In the genomic region with DNA sequence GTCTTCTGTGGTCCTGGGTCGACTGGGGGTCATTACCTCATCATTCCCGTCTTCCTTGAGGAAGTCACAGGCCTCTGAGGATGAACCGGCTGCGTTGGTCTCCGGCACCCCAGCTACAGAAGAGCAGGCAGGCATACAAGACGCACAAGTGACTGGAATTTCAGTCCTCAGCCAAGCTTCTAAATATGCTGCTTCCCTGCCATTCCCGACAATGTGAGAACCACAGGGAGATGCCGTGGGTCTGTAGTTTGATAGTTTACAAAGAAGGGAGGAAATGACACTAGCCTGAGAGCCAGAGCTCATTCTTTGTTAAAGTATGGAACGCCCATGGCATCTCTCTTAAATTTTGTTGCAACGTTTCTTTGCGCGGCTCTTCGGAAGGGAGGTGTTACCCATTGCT, we compare ENCODE assay signal across 1 cellular context.
TF ChIP-seq lines count a peak whose summit lies in the region.

No MANE protein-coding gene starts in this region.

TF ChIP-seq in GM23338, 12 proteins besides CTCF, POLR2A, EP300 and RAD21:
- TF ChIP-seq, protein P1, sequence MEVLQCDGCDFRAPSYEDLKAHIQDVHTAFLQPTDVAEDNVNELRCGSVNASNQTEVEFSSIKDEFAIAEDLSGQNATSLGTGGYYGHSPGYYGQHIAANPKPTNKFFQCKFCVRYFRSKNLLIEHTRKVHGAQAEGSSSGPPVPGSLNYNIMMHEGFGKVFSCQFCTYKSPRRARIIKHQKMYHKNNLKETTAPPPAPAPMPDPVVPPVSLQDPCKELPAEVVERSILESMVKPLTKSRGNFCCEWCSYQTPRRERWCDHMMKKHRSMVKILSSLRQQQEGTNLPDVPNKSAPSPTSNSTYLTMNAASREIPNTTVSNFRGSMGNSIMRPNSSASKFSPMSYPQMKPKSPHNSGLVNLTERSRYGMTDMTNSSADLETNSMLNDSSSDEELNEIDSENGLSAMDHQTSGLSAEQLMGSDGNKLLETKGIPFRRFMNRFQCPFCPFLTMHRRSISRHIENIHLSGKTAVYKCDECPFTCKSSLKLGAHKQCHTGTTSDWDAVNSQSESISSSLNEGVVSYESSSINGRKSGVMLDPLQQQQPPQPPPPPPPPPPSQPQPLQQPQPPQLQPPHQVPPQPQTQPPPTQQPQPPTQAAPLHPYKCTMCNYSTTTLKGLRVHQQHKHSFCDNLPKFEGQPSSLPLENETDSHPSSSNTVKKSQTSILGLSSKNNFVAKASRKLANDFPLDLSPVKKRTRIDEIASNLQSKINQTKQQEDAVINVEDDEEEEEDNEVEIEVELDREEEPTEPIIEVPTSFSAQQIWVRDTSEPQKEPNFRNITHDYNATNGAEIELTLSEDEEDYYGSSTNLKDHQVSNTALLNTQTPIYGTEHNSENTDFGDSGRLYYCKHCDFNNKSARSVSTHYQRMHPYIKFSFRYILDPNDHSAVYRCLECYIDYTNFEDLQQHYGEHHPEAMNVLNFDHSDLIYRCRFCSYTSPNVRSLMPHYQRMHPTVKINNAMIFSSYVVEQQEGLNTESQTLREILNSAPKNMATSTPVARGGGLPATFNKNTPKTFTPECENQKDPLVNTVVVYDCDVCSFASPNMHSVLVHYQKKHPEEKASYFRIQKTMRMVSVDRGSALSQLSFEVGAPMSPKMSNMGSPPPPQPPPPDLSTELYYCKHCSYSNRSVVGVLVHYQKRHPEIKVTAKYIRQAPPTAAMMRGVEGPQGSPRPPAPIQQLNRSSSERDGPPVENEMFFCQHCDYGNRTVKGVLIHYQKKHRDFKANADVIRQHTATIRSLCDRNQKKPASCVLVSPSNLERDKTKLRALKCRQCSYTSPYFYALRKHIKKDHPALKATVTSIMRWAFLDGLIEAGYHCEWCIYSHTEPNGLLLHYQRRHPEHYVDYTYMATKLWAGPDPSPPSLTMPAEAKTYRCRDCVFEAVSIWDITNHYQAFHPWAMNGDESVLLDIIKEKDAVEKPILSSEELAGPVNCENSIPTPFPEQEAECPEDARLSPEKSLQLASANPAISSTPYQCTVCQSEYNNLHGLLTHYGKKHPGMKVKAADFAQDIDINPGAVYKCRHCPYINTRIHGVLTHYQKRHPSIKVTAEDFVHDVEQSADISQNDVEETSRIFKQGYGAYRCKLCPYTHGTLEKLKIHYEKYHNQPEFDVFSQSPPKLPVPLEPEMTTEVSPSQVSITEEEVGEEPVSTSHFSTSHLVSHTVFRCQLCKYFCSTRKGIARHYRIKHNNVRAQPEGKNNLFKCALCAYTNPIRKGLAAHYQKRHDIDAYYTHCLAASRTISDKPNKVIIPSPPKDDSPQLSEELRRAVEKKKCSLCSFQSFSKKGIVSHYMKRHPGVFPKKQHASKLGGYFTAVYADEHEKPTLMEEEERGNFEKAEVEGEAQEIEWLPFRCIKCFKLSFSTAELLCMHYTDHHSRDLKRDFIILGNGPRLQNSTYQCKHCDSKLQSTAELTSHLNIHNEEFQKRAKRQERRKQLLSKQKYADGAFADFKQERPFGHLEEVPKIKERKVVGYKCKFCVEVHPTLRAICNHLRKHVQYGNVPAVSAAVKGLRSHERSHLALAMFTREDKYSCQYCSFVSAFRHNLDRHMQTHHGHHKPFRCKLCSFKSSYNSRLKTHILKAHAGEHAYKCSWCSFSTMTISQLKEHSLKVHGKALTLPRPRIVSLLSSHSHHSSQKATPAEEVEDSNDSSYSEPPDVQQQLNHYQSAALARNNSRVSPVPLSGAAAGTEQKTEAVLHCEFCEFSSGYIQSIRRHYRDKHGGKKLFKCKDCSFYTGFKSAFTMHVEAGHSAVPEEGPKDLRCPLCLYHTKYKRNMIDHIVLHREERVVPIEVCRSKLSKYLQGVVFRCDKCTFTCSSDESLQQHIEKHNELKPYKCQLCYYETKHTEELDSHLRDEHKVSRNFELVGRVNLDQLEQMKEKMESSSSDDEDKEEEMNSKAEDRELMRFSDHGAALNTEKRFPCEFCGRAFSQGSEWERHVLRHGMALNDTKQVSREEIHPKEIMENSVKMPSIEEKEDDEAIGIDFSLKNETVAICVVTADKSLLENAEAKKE (CRISPR knock-in tag; IDR thresholded peaks at IDR 0.05): no peak
- TF ChIP-seq EZH2phosphoT487 (IDR thresholded peaks at IDR 0.05; ENCODE audit: unreplicated experiment): no peak
- TF ChIP-seq NANOG (IDR thresholded peaks at IDR 0.05; ENCODE audit: borderline replicate concordance): no peak
- no peak for TF ChIP-seq CREB1 (CRISPR knock-in tag; IDR thresholded peaks at IDR 0.05; ENCODE audit: low read depth)
- TF ChIP-seq ZNF331 (CRISPR knock-in tag; IDR thresholded peaks at IDR 0.05; ENCODE audit: low read depth): no peak
- no peak for TF ChIP-seq JUNB (IDR thresholded peaks at IDR 0.05; ENCODE audit: unreplicated experiment)
- TF ChIP-seq ZNF114 (CRISPR knock-in tag; IDR thresholded peaks at IDR 0.05): no peak
- no peak for TF ChIP-seq STAT1 (IDR thresholded peaks at IDR 0.05; ENCODE audit: unreplicated experiment)
- TF ChIP-seq POLR2AphosphoS5 (IDR thresholded peaks at IDR 0.05; ENCODE audit: low read depth): no peak
